Comparison of ENCODE assay signal across 20 cellular contexts in the genomic region with DNA sequence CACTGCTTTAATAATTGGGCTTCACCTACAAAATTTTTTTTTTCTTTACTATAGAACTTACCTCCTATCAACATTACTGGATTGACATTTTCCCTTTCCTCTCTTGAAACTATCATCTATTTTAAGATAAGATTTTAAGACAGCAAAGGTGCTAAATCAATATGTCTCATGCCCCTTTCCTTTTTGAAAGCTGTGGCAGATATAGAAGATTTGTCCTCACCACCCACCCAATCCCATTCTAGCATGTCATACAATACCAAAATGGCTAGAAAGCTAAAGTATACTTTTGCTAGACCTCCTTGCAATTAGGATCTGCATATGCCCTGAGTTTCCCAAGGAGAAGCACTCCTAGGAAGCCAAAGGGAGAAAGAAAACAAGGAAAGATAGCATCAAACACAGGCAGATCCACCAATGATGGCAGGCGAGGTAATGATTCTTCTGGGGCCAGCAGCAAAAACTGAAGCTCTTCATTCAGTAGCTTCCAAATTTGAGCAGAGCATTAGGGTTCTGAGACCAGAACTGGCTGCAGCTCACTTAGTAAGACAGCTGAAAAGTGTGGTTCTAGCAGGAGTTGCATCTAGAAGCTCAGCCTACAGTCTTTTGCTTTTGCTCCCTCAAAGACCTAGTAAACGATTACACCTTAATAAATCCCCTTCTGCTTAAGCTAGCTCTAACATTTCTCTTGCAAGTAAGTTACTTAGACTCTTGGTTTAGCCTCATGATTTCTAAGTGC.
A peak's percentile ranks its signal among the peaks of the same experiment; 100 is the strongest.
DNase-seq lines count a peak whose midpoint lies in the region; ATAC-seq, FAIRE-seq and TF ChIP-seq lines count a peak whose summit lies in the region.
"Had no signal": no experiment of that assay in that cellular context is flagged by ENCODE, and none has a peak within 500 bp of the region (broad histone marks: within the 10 kb centered on the region; RNA-seq: fewer than 3 reads in every experiment).

No MANE protein-coding gene starts in this region.

- no peak for TF ChIP-seq POLR2A in K562 (conservative IDR thresholded peaks at IDR 0.05)

- H3K27me3 Mint-ChIP-seq in activated T-cell treated with anti-CD3 and anti-CD28 coated beads, Interleukin-2, amount 50 U/mL, for 72 hours (ENCODE audit: low read depth), result no peaks in the 10 kb centered on the region
- H3K27me3 Mint-ChIP-seq: B cell; CD4-positive, alpha-beta T cell had no signal

- TF ChIP-seq CTCF in K562 (IDR thresholded peaks at IDR 0.05 in 2 of 3, conservative IDR thresholded peaks at IDR 0.05 in 1 of 3; ENCODE audit: insufficient read depth in 2 of 3, low read depth in 1 of 3, low read length in 3 of 3) (no peak), SK-N-SH (IDR thresholded peaks at IDR 0.05) (no peak), RWPE1 (conservative IDR thresholded peaks at IDR 0.05; ENCODE audit: low read depth) (no peak)

- H3K9me1 ChIP-seq in K562 (ENCODE audit: control insufficient read depth, insufficient read depth, low read length), result no peaks in the 10 kb centered on the region

- POLR2A ChIA-PET in K562 (lab: Yijun Ruan, JAX) (interaction anchor here (0.6 to 1.6 kb wide), 4 partner anchors 11 to 34 kb away, joined by 3 to 6 read pairs (median 3); no protein-coding TSS in a partner anchor), SK-N-SH (lab: Yijun Ruan, JAX) (no interaction called here), RWPE1 (lab: Yijun Ruan, JAX; ENCODE audit: low non-redundant PET) (no interaction called here)

- CTCF ChIA-PET in K562 (lab: Yijun Ruan, JAX; ENCODE audit: low intra/inter-chr PET ratio), result no interaction called here
- CTCF ChIA-PET in SK-N-SH (lab: Yijun Ruan, JAX), result interaction anchor here (0.6 kb wide), 1 partner anchor 9 kb away, joined by 3 read pairs; no protein-coding TSS in a partner anchor
- CTCF ChIA-PET in RWPE1 (lab: Yijun Ruan, JAX), result interaction anchor here (0.6 kb wide), 1 partner anchor 447 kb away, joined by 3 read pairs; no protein-coding TSS in a partner anchor

- peak; percentile 15 for FAIRE-seq in K562 (lab: Jason Lieb, UNC)
- FAIRE-seq: D721Med, G401.6, GM12891 had no signal

- no peak for TF ChIP-seq EP300 in K562 (IDR thresholded peaks at IDR 0.05; ENCODE audit: low read length)
- no peak for TF ChIP-seq EP300 in SK-N-SH (IDR thresholded peaks at IDR 0.05; ENCODE audit: borderline replicate concordance in 1 of 2, low read depth in 1 of 2, low read length in 1 of 2)

- ATAC-seq in activated T-cell treated with anti-CD3 and anti-CD28 coated beads, Interleukin-2, amount 50 U/mL, for 72 hours (replicated peaks in 1 of 2), result no peak
- peak; percentile 45 for ATAC-seq in K562
- ATAC-seq: GM23338 had no signal

- no peak overlapping the region for H3K27ac Mint-ChIP-seq in activated T-cell treated with anti-CD3 and anti-CD28 coated beads, Interleukin-2, amount 50 U/mL, for 72 hours
- H3K27ac Mint-ChIP-seq: B cell; CD4-positive, alpha-beta T cell; GM23338 had no signal

- H3K79me2 ChIP-seq in Karpas-422 (ENCODE audit: low read length) (peaks cover 91% of the 10 kb centered on the region), K562 (ENCODE audit: control insufficient read depth, insufficient read depth, low read length) (no peaks in the 10 kb centered on the region), SK-N-SH (ENCODE audit: insufficient read depth) (no peaks in the 10 kb centered on the region)

- intact Hi-C loops in K562 (cut with micrococcal nuclease), result no loop called here

- H3K4me2 ChIP-seq in Karpas-422 (ENCODE audit: low read depth, low read length, poor library complexity, severe bottlenecking) (no peak overlapping the region), K562 (ENCODE audit: insufficient read depth, low read length) (no peak overlapping the region), SK-N-SH (no peak overlapping the region)
- H3K4me2 ChIP-seq: GM23338 had no signal

- no peaks in the 10 kb centered on the region for H3K9me2 ChIP-seq in Karpas-422 (replicated peaks; ENCODE audit: insufficient read depth, low read length)
- no peaks in the 10 kb centered on the region for H3K9me2 ChIP-seq in SK-N-SH

- H3K4me1 ChIP-seq in Karpas-422 (ENCODE audit: low read length) (peaks cover 45% of the 10 kb centered on the region), K562 (replicated peaks in 1 of 2; ENCODE audit: control insufficient read depth in 2 of 2, insufficient read depth in 2 of 2, low read length in 2 of 2) (no peaks in the 10 kb centered on the region; a peak in 3 of 5 replicates), SK-N-SH (ENCODE audit: control insufficient read depth in 1 of 2, insufficient read depth in 2 of 2, low read depth in 1 of 2, low read length in 1 of 2) (no peaks in the 10 kb centered on the region)

- no TSS peak for BruUV-seq in K562 (replicated peaks; lab: Mats Ljungman, UMichigan)

- H3K36me3 ChIP-seq in Karpas-422 (ENCODE audit: insufficient read depth, low read length), result no peaks in the 10 kb centered on the region
- H3K36me3 ChIP-seq in K562 (ENCODE audit: control insufficient read depth, insufficient read depth, low read length), result no peaks in the 10 kb centered on the region
- no peaks in the 10 kb centered on the region for H3K36me3 ChIP-seq in SK-N-SH (replicated peaks in 1 of 2; ENCODE audit: control insufficient read depth in 1 of 2, insufficient read depth in 2 of 2, low read length in 1 of 2)
- H3K36me3 ChIP-seq: HAP-1 had no signal

- H3K4me3 ChIP-seq in Karpas-422 (ENCODE audit: low read length) (no peak overlapping the region), K562 (no peak overlapping the region), SK-N-SH (ENCODE audit: low read depth in 2 of 2, low read length in 1 of 2) (no peak overlapping the region)
- H3K4me3 ChIP-seq: GM23338, HAP-1 had no signal

- H3K9me3 Mint-ChIP-seq in activated T-cell treated with anti-CD3 and anti-CD28 coated beads, Interleukin-2, amount 50 U/mL, for 72 hours, result no peaks in the 10 kb centered on the region
- H3K9me3 Mint-ChIP-seq: CD4-positive, alpha-beta T cell; GM23338 had no signal

- in situ Hi-C loops in K562 (cut with MboI), result no loop called here

- H3K27me3 ChIP-seq in Karpas-422 (ENCODE audit: low read length), result no peaks in the 10 kb centered on the region
- no peaks in the 10 kb centered on the region for H3K27me3 ChIP-seq in K562 (ENCODE audit: control insufficient read depth in 2 of 2, insufficient read depth in 2 of 2, low read length in 2 of 2)
- no peaks in the 10 kb centered on the region for H3K27me3 ChIP-seq in SK-N-SH (ENCODE audit: insufficient read depth)

- no peak for DNase-seq in activated T-cell treated with anti-CD3 and anti-CD28 coated beads, Interleukin-2, amount 50 U/mL, for 72 hours
- DNase-seq in activated T-cell treated with anti-CD3 and anti-CD28 coated beads, Interleukin-2, amount 50 U/mL, for 1 hour, result no peak
- DNase-seq in Karpas-422 (no peak), K562 (ENCODE audit: extremely low read depth in 1 of 4, low spot score in 3 of 4) (no peak), SK-N-SH (no peak), HPDE6-E6E7 (ENCODE audit: extremely low spot score) (no peak), RWPE1 (ENCODE audit: low spot score) (no peak)
- DNase-seq: ACHN; C1 segment of cervical spinal cord; CD4-positive, alpha-beta T cell; COR-L47; DMS153; DMS79 treated with DMSO at 0.1 percent for 48 hours; EL had no signal

- H2AFZ ChIP-seq in Karpas-422 (ENCODE audit: low read length) (no peak overlapping the region), K562 (ENCODE audit: low read depth, low read length) (peak overlapping the region; percentile 57), SK-N-SH (ENCODE audit: low read depth) (no peak overlapping the region)
- H2AFZ ChIP-seq: GM23338 had no signal

- no peaks in the 10 kb centered on the region for H3F3A ChIP-seq in SK-N-SH (replicated peaks; ENCODE audit: insufficient read depth)

- H3K4me3 Mint-ChIP-seq in activated T-cell treated with anti-CD3 and anti-CD28 coated beads, Interleukin-2, amount 50 U/mL, for 72 hours, result peak overlapping the region; percentile 11 to 27
- H3K4me3 Mint-ChIP-seq: B cell; CD4-positive, alpha-beta T cell; GM23338 had no signal

- H3K27ac ChIP-seq in Karpas-422 (ENCODE audit: low read length) (peak overlapping the region; percentile 10; the same call in 1 of the 2 replicates), K562 (ENCODE audit: extremely low read depth, low read depth, low read length) (no peak overlapping the region), SK-N-SH (ENCODE audit: low read depth in 2 of 2, low read length in 1 of 2) (no peak overlapping the region), RWPE1 (no peak overlapping the region)

- H3K9me3 ChIP-seq in Karpas-422 (ENCODE audit: low read length), result no peaks in the 10 kb centered on the region
- H3K9me3 ChIP-seq in K562 (replicated peaks; ENCODE audit: control insufficient read depth, insufficient read depth, low read depth, low read length), result peaks cover 3% of the 10 kb centered on the region
- no peaks in the 10 kb centered on the region for H3K9me3 ChIP-seq in SK-N-SH
- H3K9me3 ChIP-seq: HAP-1 had no signal

- H3K4me1 Mint-ChIP-seq in activated T-cell treated with anti-CD3 and anti-CD28 coated beads, Interleukin-2, amount 50 U/mL, for 72 hours (ENCODE audit: low read depth), result peaks cover 27% of the 10 kb centered on the region

- H3K36me3 Mint-ChIP-seq in activated T-cell treated with anti-CD3 and anti-CD28 coated beads, Interleukin-2, amount 50 U/mL, for 72 hours (ENCODE audit: insufficient read depth in 2 of 2), result peaks cover 0 to 3% of the 10 kb centered on the region in 2 donors

- H4K20me1 ChIP-seq in Karpas-422 (ENCODE audit: insufficient read depth, low read depth, low read length) (no peaks in the 10 kb centered on the region), K562 (replicated peaks; ENCODE audit: control insufficient read depth, insufficient read depth, low read length) (no peaks in the 10 kb centered on the region), SK-N-SH (ENCODE audit: insufficient read depth) (no peaks in the 10 kb centered on the region)

- no peak overlapping the region for H3K9ac ChIP-seq in Karpas-422 (ENCODE audit: low read length)
- H3K9ac ChIP-seq in K562 (ENCODE audit: insufficient read depth in 1 of 2, low read depth in 2 of 2, low read length in 2 of 2), result no peak overlapping the region
- no peak overlapping the region for H3K9ac ChIP-seq in SK-N-SH

- WGBS in K562 (ENCODE audit: insufficient coverage, low coverage, missing lambda C conversion rate), result 53% methylated on average over 2 of the region's 2 CpGs
- 97% methylated on average over 2 of the region's 2 CpGs for WGBS in SK-N-SH (ENCODE audit: low lambda C conversion rate)

- TF ChIP-seq RAD21 in K562 (CRISPR knock-in tag; conservative IDR thresholded peaks at IDR 0.05 in 1 of 2, IDR thresholded peaks at IDR 0.05 in 1 of 2) (no peak), SK-N-SH (IDR thresholded peaks at IDR 0.05; ENCODE audit: low read length) (no peak)

TF ChIP-seq in K562, 482 proteins besides CTCF, POLR2A, EP300 and RAD21:
- TF ChIP-seq MCM2 (IDR thresholded peaks at IDR 0.05; ENCODE audit: low read depth), result no peak
TF ChIP-seq in K562: peak in this region for 0.

TF ChIP-seq in SK-N-SH, 30 proteins besides CTCF, POLR2A, EP300 and RAD21:
- TF ChIP-seq RXRA (IDR thresholded peaks at IDR 0.05; ENCODE audit: borderline replicate concordance, low read depth) (no peak), POLR2AphosphoS5 (IDR thresholded peaks at IDR 0.05; ENCODE audit: low read depth, low read length) (no peak)
